In the genomic region with DNA sequence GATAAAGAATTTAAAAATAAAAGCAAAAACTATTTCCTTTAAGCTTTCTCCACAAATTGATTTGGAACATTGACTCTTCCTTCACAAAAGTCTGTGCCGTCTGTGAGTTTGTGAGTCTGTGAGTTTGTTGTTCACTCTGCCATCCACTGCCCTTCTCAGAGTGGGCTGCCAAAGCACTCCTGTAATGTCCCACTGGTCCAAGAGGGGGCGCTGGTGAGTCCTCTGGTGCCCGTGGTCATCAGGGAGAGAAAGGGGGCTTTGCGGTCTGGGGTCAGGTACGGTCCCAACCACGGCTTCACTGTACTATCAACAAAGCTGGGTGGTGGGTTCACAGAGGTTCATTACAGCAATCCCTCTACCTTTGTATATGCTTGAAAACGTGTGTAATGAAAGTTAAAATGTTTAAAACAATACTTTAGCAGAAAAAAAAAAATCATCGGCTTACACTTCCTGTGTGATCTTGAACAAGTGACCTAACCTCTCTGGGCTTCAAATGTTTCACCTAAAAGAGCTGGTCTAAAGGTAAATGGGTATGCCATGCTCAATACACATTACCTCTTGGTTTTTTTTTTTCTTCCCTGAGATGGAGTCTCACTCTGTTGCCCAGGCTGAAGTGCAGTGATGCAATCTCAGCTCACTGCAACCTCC, we compare ENCODE assay signal across 8 cellular contexts. TPM values are rescaled to one million over a fixed set of nuclear protein-coding genes. Genes with fewer than 3 reads are reported as not detected.
DNase-seq lines count a peak whose midpoint lies in the region; ATAC-seq, FAIRE-seq and TF ChIP-seq lines count a peak whose summit lies in the region.

No MANE protein-coding gene starts in this region.

- WGBS in prostate gland = 61% methylated on average over 8 of the region's 8 CpGs

- DNase-seq in activated gamma-delta T cell treated with Interleukin-2 at 50 U/mL for 16 hours = peak; percentile 36
- no peak for DNase-seq in activated gamma-delta T cell (lab: John Stamatoyannopoulos, UW)
- DNase-seq in WERI-Rb-1 = peak; percentile 65
- peak; percentile 41 for DNase-seq in effector CD8-positive, alpha-beta T cell (lab: John Stamatoyannopoulos, UW)
- no peak for DNase-seq in prostate gland (ENCODE audit: low spot score)
- no peak for DNase-seq in GM12892 (ENCODE audit: insufficient read length)
- DNase-seq in DMS153 (lab: John Stamatoyannopoulos, UW) = no peak

- H3K9me3 ChIP-seq in WERI-Rb-1 (ENCODE audit: severe bottlenecking) (no peaks in the 10 kb centered on the region), prostate gland (no peaks in the 10 kb centered on the region)

- FAIRE-seq in GM12892 (lab: Jason Lieb, UNC) = no peak

- TF ChIP-seq POLR2A in prostate gland (IDR thresholded peaks at IDR 0.05) (no peak), GM12892 (IDR thresholded peaks at IDR 0.05; ENCODE audit: low read depth, low read length) (no peak)

- H3K4me3 ChIP-seq in WERI-Rb-1 (ENCODE audit: low read depth, low read length) = no peak overlapping the region
- H3K4me3 ChIP-seq in prostate gland = no peak overlapping the region

- H3K36me3 ChIP-seq in WERI-Rb-1 = no peaks in the 10 kb centered on the region
- H3K36me3 ChIP-seq in prostate gland = no peaks in the 10 kb centered on the region

- H3K4me1 ChIP-seq in prostate gland (replicated peaks) = no peaks in the 10 kb centered on the region

- ATAC-seq in GM21619 (IDR thresholded peaks at IDR 0.05; ENCODE audit: unreplicated experiment) = no peak

- H3K27me3 ChIP-seq in WERI-Rb-1 (ENCODE audit: insufficient read depth, low read depth, severe bottlenecking) = peaks cover 73% of the 10 kb centered on the region
- no peaks in the 10 kb centered on the region for H3K27me3 ChIP-seq in prostate gland (replicated peaks; ENCODE audit: insufficient read depth)

- intact Hi-C loops in prostate gland (cut with DNase I) = loop anchor here (10.0 kb wide), 2 partner anchors 461 to 981 kb away; a partner anchor contains a TSS

- TF ChIP-seq CTCF in WERI-Rb-1 (IDR thresholded peaks at IDR 0.05; ENCODE audit: low read depth, low read length) (peak; percentile 82), prostate gland (IDR thresholded peaks at IDR 0.05) (peak in 3 of 4 experiments; percentile 7 to 31 (median 22))

- H3K27ac ChIP-seq in WERI-Rb-1 (no peak overlapping the region), prostate gland (no peak overlapping the region)

RNA-seq across cellular contexts. Expression of a gene that starts 5.6 kb away (rescaled TPM):
- total RNA-seq in prostate gland = under 1 TPM in 1 of 2 donors, not detected in 1; 0.80 TPM
- not detected for polyA plus RNA-seq in GM12892 (2012; ENCODE audit: missing spikeins)

Comparison
In these comparisons a context has a peak if more than half of its experiments do, and no peak if none do; other contexts are left out.
1. DNase-seq: peak in activated gamma-delta T cell treated with Interleukin-2 at 50 U/mL for 16 hours (single experiment), WERI-Rb-1 (single experiment) and effector CD8-positive, alpha-beta T cell (single experiment); none in activated gamma-delta T cell (single experiment), prostate gland (single experiment), GM12892 (single experiment) and DMS153 (single experiment).